In the genomic region with DNA sequence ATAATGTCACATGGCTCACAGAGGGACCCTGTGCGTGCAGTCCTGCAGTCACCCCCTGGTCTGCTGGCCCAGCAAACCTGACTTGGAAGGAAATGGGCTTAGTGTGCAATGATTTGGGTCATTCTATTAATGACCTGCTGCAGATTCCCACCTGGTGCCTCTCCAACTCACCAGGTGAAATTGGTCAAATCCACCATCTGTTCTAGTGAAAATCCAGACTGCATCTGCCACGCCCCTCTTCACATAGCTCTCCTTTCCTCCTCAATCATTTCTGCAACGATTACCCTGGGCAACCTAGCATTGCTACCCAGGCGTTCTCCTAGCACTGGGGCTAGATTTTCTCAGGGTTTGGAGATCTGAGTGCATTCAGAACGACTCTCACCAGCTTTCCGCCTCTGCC, we compare ENCODE assay signal across 23 cellular contexts. TPM values are rescaled to one million over a fixed set of nuclear protein-coding genes. Genes with fewer than 3 reads are reported as not detected.
"Had no signal": no experiment of that assay in that cellular context is flagged by ENCODE, and none has a peak within 500 bp of the region (broad histone marks: within the 10 kb centered on the region; RNA-seq: fewer than 3 reads in every experiment).

No MANE protein-coding gene starts in this region.

- H3K27ac Mint-ChIP-seq: activated naive CD8-positive, alpha-beta T cell treated with anti-CD3 and anti-CD28 coated beads, Interleukin-2, amount 10 ng/mL, durations not matched to agents 7 days and 5 days; endodermal cell; natural killer cell; type B pancreatic cell had no signal

- H3K4me1 Mint-ChIP-seq: activated naive CD8-positive, alpha-beta T cell treated with anti-CD3 and anti-CD28 coated beads, Interleukin-2, amount 10 ng/mL, durations not matched to agents 7 days and 5 days; natural killer cell had no signal

- H3K4me3 Mint-ChIP-seq: activated naive CD8-positive, alpha-beta T cell treated with anti-CD3 and anti-CD28 coated beads, Interleukin-2, amount 10 ng/mL, durations not matched to agents 7 days and 5 days; endodermal cell; natural killer cell; type B pancreatic cell had no signal

- H3K9me3 Mint-ChIP-seq: activated naive CD8-positive, alpha-beta T cell treated with anti-CD3 and anti-CD28 coated beads, Interleukin-2, amount 10 ng/mL, durations not matched to agents 7 days and 5 days; endodermal cell; natural killer cell; type B pancreatic cell had no signal

- ATAC-seq: gastrocnemius medialis, natural killer cell had no signal

- DNase-seq: activated naive CD4-positive, alpha-beta T cell; activated naive CD8-positive, alpha-beta T cell treated with anti-CD3 and anti-CD28 coated beads, Interleukin-2, amount 10 ng/mL, durations not matched to agents 7 days and 5 days; activated T-cell treated with anti-CD3 and anti-CD28 coated beads, Interleukin-2, amount 50 U/mL, for 1 hour; amniotic stem cell; cortex of kidney; esophagus squamous epithelium; gastrocnemius medialis; head of caudate nucleus; hypothalamus; left ventricle myocardium inferior; midbrain; natural killer cell; ovary; spleen; stimulated activated CD4-positive, alpha-beta T cell treated with anti-CD3 and anti-CD28 coated beads, Interleukin-4, amount 100 ng/mL, for 1 hour; stimulated activated naive CD4-positive, alpha-beta T cell; testis had no signal

- H3K4me1 ChIP-seq: breast epithelium, prostate gland, testis had no signal

- H3K9me3 ChIP-seq: breast epithelium, esophagus squamous epithelium, gastrocnemius medialis, left ventricle myocardium inferior, neutrophil, ovary, prostate gland, spleen, testis, vagina had no signal

- H3K4me3 ChIP-seq: breast epithelium, esophagus squamous epithelium, gastrocnemius medialis, left ventricle myocardium inferior, ovary, prostate gland, spleen, testis, vagina had no signal

- H3K27ac ChIP-seq: breast epithelium, esophagus squamous epithelium, gastrocnemius medialis, left ventricle myocardium inferior, neutrophil, ovary, prostate gland, spleen, testis, vagina had no signal

- H3K36me3 Mint-ChIP-seq: activated naive CD8-positive, alpha-beta T cell treated with anti-CD3 and anti-CD28 coated beads, Interleukin-2, amount 10 ng/mL, durations not matched to agents 7 days and 5 days; natural killer cell; type B pancreatic cell had no signal

- H3K36me3 ChIP-seq: breast epithelium, esophagus squamous epithelium, gastrocnemius medialis, left ventricle myocardium inferior, neutrophil, ovary, prostate gland, spleen, vagina had no signal

- H3K27me3 ChIP-seq: ovary, testis, vagina had no signal

RNA-seq across cellular contexts. Expression of a gene that starts 29.4 kb away (rescaled TPM):
- total RNA-seq: activated naive CD8-positive, alpha-beta T cell treated with anti-CD3 and anti-CD28 coated beads, Interleukin-2, amount 10 ng/mL, durations not matched to agents 7 days and 5 days; natural killer cell had no signal
